ENCODE assay signal across 8 cellular contexts in the genomic region with DNA sequence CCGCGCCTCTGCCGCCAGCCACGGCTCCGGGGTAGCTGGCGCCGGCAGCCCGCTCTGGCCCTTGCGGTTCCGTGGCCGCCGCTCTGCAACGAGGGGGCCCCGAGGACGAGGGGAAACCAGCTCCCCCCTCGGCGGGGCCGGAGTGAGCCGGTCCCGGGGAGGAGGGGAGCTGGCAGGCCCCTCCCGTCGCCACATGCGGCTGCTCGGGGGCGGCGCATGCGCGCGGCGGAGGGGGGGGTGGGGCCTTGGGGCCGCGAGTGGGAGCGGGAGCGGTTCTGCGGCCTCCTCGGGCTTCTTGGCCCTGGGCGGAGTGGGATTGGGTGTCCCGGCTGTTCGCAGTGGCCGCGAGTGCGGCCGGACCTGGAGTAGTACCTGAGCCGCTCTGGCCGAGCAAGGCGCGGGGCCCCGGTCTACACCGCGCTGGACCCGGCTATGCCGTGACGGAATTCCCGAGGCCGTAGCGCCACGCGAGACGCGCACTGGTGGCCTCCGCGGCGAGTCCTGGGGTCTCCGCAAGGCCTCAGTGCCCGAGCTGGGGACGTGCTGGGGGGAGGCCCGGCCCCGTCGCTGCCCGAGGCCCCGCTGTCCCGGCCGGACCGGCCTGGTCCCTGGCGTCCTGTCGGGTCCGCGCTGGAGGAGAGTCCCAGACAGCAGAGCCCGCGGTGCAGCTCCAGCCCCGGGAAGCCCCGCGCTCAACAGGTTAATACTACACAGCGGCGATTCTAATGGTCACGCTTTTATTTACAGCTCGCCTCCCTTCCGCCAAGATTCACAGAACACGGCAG. TPM values are rescaled to one million over a fixed set of nuclear protein-coding genes. Genes with fewer than 3 reads are reported as not detected.
DNase-seq lines count a peak whose midpoint lies in the region; ATAC-seq and TF ChIP-seq lines count a peak whose summit lies in the region.

No MANE protein-coding gene starts in this region.

- H3K4me3 Mint-ChIP-seq in glutamatergic neuron (ENCODE audit: unreplicated experiment) (peak overlapping the region; percentile 93), osteocyte (ENCODE audit: unreplicated experiment) (peak overlapping the region; percentile 92)

- peak overlapping the region; percentile 86 to 97 for H3K27ac Mint-ChIP-seq in activated naive CD4-positive, alpha-beta T cell treated with anti-CD3 and anti-CD28 coated beads, Interleukin-2, amount 50 U/mL, for 72 hours
- H3K27ac Mint-ChIP-seq in glutamatergic neuron (ENCODE audit: unreplicated experiment) (peak overlapping the region; percentile 83), osteocyte (ENCODE audit: unreplicated experiment) (peak overlapping the region; percentile 88)

- peaks cover 11 to 21% of the 10 kb centered on the region in 2 donors for H3K4me1 ChIP-seq in thoracic aorta (ENCODE audit: control insufficient read depth in 1 of 2, low read depth in 2 of 2)

- H3K4me1 Mint-ChIP-seq in glutamatergic neuron (ENCODE audit: low read depth, unreplicated experiment): no peaks in the 10 kb centered on the region
- H3K4me1 Mint-ChIP-seq in osteocyte (ENCODE audit: unreplicated experiment): peaks cover 12% of the 10 kb centered on the region

- H3K9me3 ChIP-seq in KOPT-K1 (ENCODE audit: insufficient read depth, low read length, poor library complexity, severe bottlenecking) (no peaks in the 10 kb centered on the region), thoracic aorta (no peaks in the 10 kb centered on the region)

- peak overlapping the region; percentile 88 for H3K4me3 ChIP-seq in thoracic aorta

- H3K36me3 ChIP-seq in KOPT-K1 (ENCODE audit: insufficient read depth, low read length) (peaks cover 30% of the 10 kb centered on the region), thoracic aorta (no peaks in the 10 kb centered on the region)

- no peak for TF ChIP-seq CTCF in glutamatergic neuron (IDR thresholded peaks at IDR 0.05; ENCODE audit: partially characterized antibody, unreplicated experiment)
- no peak for TF ChIP-seq CTCF in osteocyte (IDR thresholded peaks at IDR 0.05)
- TF ChIP-seq CTCF in thoracic aorta (IDR thresholded peaks at IDR 0.05): no peak

- peaks cover 2% of the 10 kb centered on the region for H3K27me3 Mint-ChIP-seq in glutamatergic neuron (ENCODE audit: unreplicated experiment)
- H3K27me3 Mint-ChIP-seq in osteocyte (ENCODE audit: unreplicated experiment): no peaks in the 10 kb centered on the region

- ATAC-seq in GM21737 (IDR thresholded peaks at IDR 0.05; ENCODE audit: unreplicated experiment) (peak; percentile 64), thoracic aorta (ENCODE audit: insufficient number of reproducible peaks, low FRiP score, low read depth) (peak; percentile 92)
- peak; percentile 77 to 86 for ATAC-seq in activated naive CD4-positive, alpha-beta T cell treated with anti-CD3 and anti-CD28 coated beads, Interleukin-2, amount 50 U/mL, for 72 hours

- peak overlapping the region; percentile 93 for H3K27ac ChIP-seq in KOPT-K1 (ENCODE audit: low read depth, low read length, poor library complexity, severe bottlenecking)
- peak overlapping the region; percentile 69 to 70 for H3K27ac ChIP-seq in thoracic aorta

- peak; percentile 77 for DNase-seq in ELR (ENCODE audit: low read depth)
- peak; percentile 83 for DNase-seq in SK-N-DZ (ENCODE audit: low spot score)
- peak; percentile 83 to 88 for DNase-seq in activated naive CD4-positive, alpha-beta T cell treated with anti-CD3 and anti-CD28 coated beads, Interleukin-2, amount 50 U/mL, for 72 hours (ENCODE audit: low spot score in 2 of 2)
- DNase-seq in glutamatergic neuron: peak; percentile 85
- peak; percentile 94 for DNase-seq in osteocyte (ENCODE audit: extremely low spot score, unreplicated experiment)
- DNase-seq in thoracic aorta (ENCODE audit: low spot score): no peak

- no peaks in the 10 kb centered on the region for H3K9me3 Mint-ChIP-seq in activated naive CD4-positive, alpha-beta T cell treated with anti-CD3 and anti-CD28 coated beads, Interleukin-2, amount 50 U/mL, for 72 hours
- H3K9me3 Mint-ChIP-seq in glutamatergic neuron (ENCODE audit: unreplicated experiment) (peaks cover 6% of the 10 kb centered on the region), osteocyte (ENCODE audit: unreplicated experiment) (no peaks in the 10 kb centered on the region)

- no peaks in the 10 kb centered on the region for H3K27me3 ChIP-seq in thoracic aorta (replicated peaks; ENCODE audit: insufficient read depth)

- peaks cover 18% of the 10 kb centered on the region in 2 donors for H3K36me3 Mint-ChIP-seq in activated naive CD4-positive, alpha-beta T cell treated with anti-CD3 and anti-CD28 coated beads, Interleukin-2, amount 50 U/mL, for 72 hours
- H3K36me3 Mint-ChIP-seq in glutamatergic neuron (ENCODE audit: unreplicated experiment) (no peaks in the 10 kb centered on the region), osteocyte (ENCODE audit: unreplicated experiment) (peaks cover 4% of the 10 kb centered on the region)

RNA-seq across cellular contexts. Expression of a gene that starts 0.5 kb away (rescaled TPM):
- 24.1 and 24.9 TPM in 2 replicates for polyA plus RNA-seq in SK-N-DZ (2014; cell fraction: cytosol; rRNA removed)
- polyA plus RNA-seq in SK-N-DZ (2014; cell fraction: nucleus; rRNA removed): 25.5 and 32.6 TPM in 2 replicates
- total RNA-seq in activated naive CD4-positive, alpha-beta T cell treated with anti-CD3 and anti-CD28 coated beads, Interleukin-2, amount 50 U/mL, for 72 hours: 10 to 100 TPM; 28.5 to 31.4 TPM
- total RNA-seq in glutamatergic neuron (ENCODE audit: unreplicated experiment) (13.8 TPM), osteocyte (12.5 and 14.2 TPM in 2 replicates), thoracic aorta (10 to 100 TPM; 12.0 to 13.0 TPM)
